8 cellular contexts compared by ENCODE assay signal in the genomic region with DNA sequence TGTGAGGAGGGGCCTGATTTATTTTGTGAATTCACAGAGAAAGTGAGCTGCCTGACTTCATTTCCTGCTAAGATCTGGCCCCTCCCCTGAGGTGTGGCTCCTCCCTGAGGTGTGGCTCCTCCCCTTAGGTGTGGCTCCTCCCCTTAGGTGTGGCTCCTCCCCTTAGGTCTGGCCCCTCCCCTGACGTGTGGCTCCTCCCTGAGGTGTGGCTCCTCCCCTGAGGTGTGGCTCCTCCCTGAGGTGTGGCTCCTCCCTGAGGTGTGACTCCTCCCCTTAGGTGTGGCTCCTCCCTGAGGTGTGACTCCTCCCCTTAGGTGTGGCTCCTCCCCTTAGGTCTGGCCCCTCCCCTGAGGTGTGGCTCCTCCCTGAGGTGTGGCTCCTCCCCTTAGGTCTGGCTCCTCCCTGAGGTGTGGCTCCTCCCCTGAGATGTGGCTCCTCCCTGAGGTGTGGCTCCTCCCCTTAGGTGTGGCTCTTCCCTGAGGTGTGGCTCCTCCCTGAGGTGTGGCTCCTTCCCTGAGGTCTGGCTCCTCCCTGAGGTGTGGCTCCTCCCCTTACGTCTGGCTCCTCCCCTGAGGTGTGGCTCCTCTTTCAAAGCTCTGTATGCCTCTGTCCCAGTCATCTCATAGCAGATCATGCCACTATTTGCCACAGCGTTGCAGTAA. TPM values are rescaled to one million over a fixed set of nuclear protein-coding genes. Genes with fewer than 3 reads are reported as not detected.
DNase-seq lines count a peak whose midpoint lies in the region; ATAC-seq and TF ChIP-seq lines count a peak whose summit lies in the region.

No MANE protein-coding gene starts in this region.

- ATAC-seq in HG03565 (IDR thresholded peaks at IDR 0.05; ENCODE audit: unreplicated experiment) (no peak), HG02885 (IDR thresholded peaks at IDR 0.05; ENCODE audit: poor library complexity, unreplicated experiment) (no peak)

- H3K4me3 ChIP-seq in osteoblast (ENCODE audit: insufficient read depth, low read length): no peak overlapping the region
- H3K4me3 ChIP-seq in esophagus muscularis mucosa: no peak overlapping the region

- no peaks in the 10 kb centered on the region for H4K20me1 ChIP-seq in osteoblast (ENCODE audit: insufficient read depth, low read length)

- TF ChIP-seq CTCF in osteoblast (IDR thresholded peaks at IDR 0.05; ENCODE audit: extremely low read depth, low read depth, low read length) (no peak), esophagus muscularis mucosa (IDR thresholded peaks at IDR 0.05) (no peak)

- H3K27ac ChIP-seq in osteoblast (ENCODE audit: low read depth, low read length) (no peak overlapping the region), esophagus muscularis mucosa (replicated peaks in 1 of 4) (no peak overlapping the region)

- H3K27me3 ChIP-seq in osteoblast (ENCODE audit: insufficient read depth, low read length): no peaks in the 10 kb centered on the region
- H3K27me3 ChIP-seq in esophagus muscularis mucosa: peaks cover 0 to 40% (median 1%) of the 10 kb centered on the region in 4 donors

- H3K9me3 ChIP-seq in osteoblast (ENCODE audit: low read depth, low read length) (no peaks in the 10 kb centered on the region), esophagus muscularis mucosa (peaks cover 0 to 18% (median 10%) of the 10 kb centered on the region in 4 donors)

- H2AFZ ChIP-seq in osteoblast (ENCODE audit: low read length): no peak overlapping the region

- no peak for TF ChIP-seq EP300 in esophagus muscularis mucosa (IDR thresholded peaks at IDR 0.05)

- no peaks in the 10 kb centered on the region for H3K79me2 ChIP-seq in osteoblast (ENCODE audit: insufficient read depth, low read length)

- H3K36me3 ChIP-seq in osteoblast (ENCODE audit: insufficient read depth, low read length): no peaks in the 10 kb centered on the region
- no peaks in the 10 kb centered on the region for H3K36me3 ChIP-seq in esophagus muscularis mucosa

- intact Hi-C loops in esophagus muscularis mucosa (cut with DNase I): no loop called here

- peak; percentile 14 for DNase-seq in NOMO-1 treated with DMSO at 0.1 percent for 48 hours (lab: John Stamatoyannopoulos, UW; ENCODE audit: unreplicated experiment)
- DNase-seq in NOMO-1 treated with dmso at 0.1 percent for 144 hours (lab: John Stamatoyannopoulos, UW; ENCODE audit: unreplicated experiment): no peak
- peak; percentile 72 for DNase-seq in SKM-1 (lab: John Stamatoyannopoulos, UW; ENCODE audit: unreplicated experiment)
- DNase-seq in activated naive CD4-positive, alpha-beta T cell treated with anti-CD3 and anti-CD28 coated beads, Interleukin-2, amount 50 U/mL, for 16 hours: peak; percentile 30
- peak; percentile 22 for DNase-seq in osteoblast (ENCODE audit: insufficient read length, low spot score, missing footprints)
- no peak for DNase-seq in esophagus muscularis mucosa (ENCODE audit: extremely low spot score)

- no peaks in the 10 kb centered on the region for H3K4me1 ChIP-seq in osteoblast (ENCODE audit: insufficient read depth, low read length)
- H3K4me1 ChIP-seq in esophagus muscularis mucosa: no peaks in the 10 kb centered on the region

- no peak for TF ChIP-seq POLR2A in esophagus muscularis mucosa (IDR thresholded peaks at IDR 0.05; ENCODE audit: low read depth)

- no peak overlapping the region for H3K4me2 ChIP-seq in osteoblast (ENCODE audit: insufficient read depth, low read length)

- 50% methylated on average over 3 of the region's 3 CpGs for WGBS in esophagus muscularis mucosa

RNA-seq across cellular contexts. Expression of gene LRRC3, which starts 26.9 kb away (rescaled TPM):
- total RNA-seq in osteoblast (0.72 and 0.88 TPM in 2 replicates), esophagus muscularis mucosa (1 to 10 TPM; 3.3 to 6.6 (median 5.3) TPM)

Comparison
In these comparisons a context has a peak if more than half of its experiments do, and no peak if none do; other contexts are left out.
1. DNase-seq: peak in NOMO-1 treated with DMSO at 0.1 percent for 48 hours (single experiment), SKM-1 (single experiment), activated naive CD4-positive, alpha-beta T cell treated with anti-CD3 and anti-CD28 coated beads, Interleukin-2, amount 50 U/mL, for 16 hours (single experiment) and osteoblast (single experiment); none in NOMO-1 treated with dmso at 0.1 percent for 144 hours (single experiment) and esophagus muscularis mucosa (single experiment).